Comparison of ENCODE assay signal across 8 cellular contexts in the genomic region with DNA sequence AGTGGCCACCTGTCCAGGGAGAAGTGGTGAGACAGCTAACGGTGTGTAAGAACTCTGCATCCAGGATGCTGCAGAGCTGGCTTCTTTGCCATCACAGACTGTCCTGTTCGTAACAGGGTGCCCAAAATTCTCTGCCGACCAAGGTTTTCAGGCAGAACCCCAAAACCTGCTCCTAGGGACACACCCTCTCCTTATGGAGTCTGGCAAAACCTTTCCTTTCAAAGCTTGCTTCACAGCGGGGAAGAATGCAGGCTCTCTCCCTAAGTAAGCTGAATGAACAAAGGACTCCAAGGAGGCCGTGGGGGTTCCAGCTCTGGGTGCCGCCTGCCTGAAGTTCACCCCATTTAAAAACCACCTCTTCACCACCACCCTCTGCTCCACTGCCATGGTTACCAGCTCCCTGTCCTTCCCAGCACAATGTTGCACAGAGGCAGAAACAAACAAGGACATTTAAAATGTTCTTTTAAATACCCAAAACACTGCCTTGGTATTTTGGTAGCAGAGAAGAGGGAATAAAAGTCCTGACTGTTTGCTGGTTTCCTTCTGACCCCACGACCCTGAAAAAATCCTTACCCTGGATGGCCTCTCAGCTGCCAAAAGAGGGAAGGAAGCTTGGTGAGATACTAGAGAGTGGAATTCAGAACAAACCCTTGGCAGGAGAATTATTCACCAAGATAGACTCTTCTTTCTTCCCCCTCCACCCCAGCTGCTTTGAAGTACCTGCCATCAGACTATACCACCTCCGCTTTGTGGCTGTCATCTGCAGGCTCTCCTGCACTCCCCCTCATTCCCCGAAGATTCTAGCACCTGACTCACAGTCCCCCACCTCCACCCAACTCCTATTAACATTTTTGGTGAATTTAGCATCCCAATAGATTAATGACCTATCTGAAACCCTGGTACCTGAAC. TPM values are rescaled to one million over a fixed set of nuclear protein-coding genes. Genes with fewer than 3 reads are reported as not detected.
DNase-seq lines count a peak whose midpoint lies in the region; FAIRE-seq and TF ChIP-seq lines count a peak whose summit lies in the region.

No MANE protein-coding gene starts in this region.

- POLR2A ChIA-PET in CD4-positive, alpha-beta memory T cell (lab: Charles Lee; ENCODE audit: partially characterized antibody), result interaction anchor here (0.9 to 4.8 kb wide), 17 partner anchors 7 to 1944 kb away, joined by 3 to 100 read pairs (median 6); a partner anchor contains a TSS

- WGBS in hepatocyte (ENCODE audit: low lambda C conversion rate, missing lambda C conversion rate), result 48% methylated on average over 9 of the region's 9 CpGs

- no peaks in the 10 kb centered on the region for H3K27me3 Mint-ChIP-seq in CD4-positive, alpha-beta memory T cell
- no peaks in the 10 kb centered on the region for H3K27me3 Mint-ChIP-seq in activated naive CD4-positive, alpha-beta T cell treated with anti-CD3 and anti-CD28 coated beads, Interleukin-2, amount 50 U/mL, for 24 hours

- H4K20me1 ChIP-seq in MM.1S (ENCODE audit: insufficient read depth, low read length) (no peaks in the 10 kb centered on the region), hepatocyte (ENCODE audit: insufficient read depth, poor library complexity, severe bottlenecking) (no peaks in the 10 kb centered on the region)

- FAIRE-seq in RCC 7860 (lab: Jason Lieb, UNC), result no peak
- FAIRE-seq in D721Med (lab: Jason Lieb, UNC), result no peak

- no peaks in the 10 kb centered on the region for H3K9me3 ChIP-seq in CD4-positive, alpha-beta memory T cell (ENCODE audit: control insufficient read depth in 1 of 2, low read length in 2 of 2)
- H3K9me3 ChIP-seq in MM.1S (replicated peaks; ENCODE audit: insufficient read depth, low read length) (no peaks in the 10 kb centered on the region), hepatocyte (ENCODE audit: low read depth) (no peaks in the 10 kb centered on the region), skeletal muscle satellite cell (replicated peaks; ENCODE audit: low read length) (no peaks in the 10 kb centered on the region)

- H3K36me3 ChIP-seq in CD4-positive, alpha-beta memory T cell (ENCODE audit: insufficient read depth, low read length), result no peaks in the 10 kb centered on the region
- H3K36me3 ChIP-seq in MM.1S (replicated peaks; ENCODE audit: insufficient read depth, low read length) (no peaks in the 10 kb centered on the region), hepatocyte (replicated peaks; ENCODE audit: insufficient read depth, low read depth) (no peaks in the 10 kb centered on the region), skeletal muscle satellite cell (ENCODE audit: insufficient read depth, low read length) (no peaks in the 10 kb centered on the region)

- peaks cover 37% of the 10 kb centered on the region for H3K4me1 ChIP-seq in CD4-positive, alpha-beta memory T cell (ENCODE audit: insufficient read depth, low read length)
- H3K4me1 ChIP-seq in MM.1S (ENCODE audit: low read length), result peaks cover 6% of the 10 kb centered on the region
- H3K4me1 ChIP-seq in hepatocyte (ENCODE audit: insufficient read depth), result peaks cover 18% of the 10 kb centered on the region
- H3K4me1 ChIP-seq in skeletal muscle satellite cell (ENCODE audit: control insufficient read depth, insufficient read depth, low read length), result peaks cover 44% of the 10 kb centered on the region

- TF ChIP-seq CTCF in MM.1S (IDR thresholded peaks at IDR 0.05; ENCODE audit: low read length) (no peak), hepatocyte (IDR thresholded peaks at IDR 0.05; ENCODE audit: poor library complexity) (no peak), D721Med (IDR thresholded peaks at IDR 0.05; ENCODE audit: insufficient read depth, missing control alignments) (no peak)

- peaks cover 0 to 6% of the 10 kb centered on the region in 2 donors for H3K36me3 Mint-ChIP-seq in CD4-positive, alpha-beta memory T cell
- H3K36me3 Mint-ChIP-seq in activated naive CD4-positive, alpha-beta T cell treated with anti-CD3 and anti-CD28 coated beads, Interleukin-2, amount 50 U/mL, for 24 hours, result no peaks in the 10 kb centered on the region

- H3K4me3 Mint-ChIP-seq in CD4-positive, alpha-beta memory T cell, result peak overlapping the region; percentile 81 to 98 (median 95)
- H3K4me3 Mint-ChIP-seq in activated naive CD4-positive, alpha-beta T cell treated with anti-CD3 and anti-CD28 coated beads, Interleukin-2, amount 50 U/mL, for 24 hours, result peak overlapping the region; percentile 97

- peak overlapping the region; percentile 72 to 100 (median 99) for H3K27ac Mint-ChIP-seq in CD4-positive, alpha-beta memory T cell
- peak overlapping the region; percentile 96 for H3K27ac Mint-ChIP-seq in activated naive CD4-positive, alpha-beta T cell treated with anti-CD3 and anti-CD28 coated beads, Interleukin-2, amount 50 U/mL, for 24 hours

- peak overlapping the region in 1 of 2 donors; percentile 74 for H3K4me3 ChIP-seq in CD4-positive, alpha-beta memory T cell (ENCODE audit: low read length in 2 of 2)
- H3K4me3 ChIP-seq in MM.1S (ENCODE audit: low read length) (peak overlapping the region; percentile 83), hepatocyte (no peak overlapping the region), skeletal muscle satellite cell (ENCODE audit: low read length) (peak overlapping the region; percentile 67)

- H3K9me2 ChIP-seq in MM.1S (replicated peaks; ENCODE audit: insufficient read depth, low read length) (no peaks in the 10 kb centered on the region), hepatocyte (replicated peaks; ENCODE audit: insufficient read depth) (no peaks in the 10 kb centered on the region)

- H3K79me2 ChIP-seq in MM.1S (ENCODE audit: low read length), result no peaks in the 10 kb centered on the region
- no peaks in the 10 kb centered on the region for H3K79me2 ChIP-seq in hepatocyte

- CTCF ChIA-PET in CD4-positive, alpha-beta memory T cell (lab: Charles Lee; ENCODE audit: partially characterized antibody), result interaction anchor here (0.7 to 2.9 kb wide), 16 partner anchors 9 to 181 kb away, joined by 3 to 14 read pairs (median 4); no protein-coding TSS in a partner anchor

- peak overlapping the region; percentile 57 for H2AFZ ChIP-seq in MM.1S (ENCODE audit: low read length)
- no peak overlapping the region for H2AFZ ChIP-seq in hepatocyte

- H3K9me3 Mint-ChIP-seq in CD4-positive, alpha-beta memory T cell, result no peaks in the 10 kb centered on the region
- H3K9me3 Mint-ChIP-seq in activated naive CD4-positive, alpha-beta T cell treated with anti-CD3 and anti-CD28 coated beads, Interleukin-2, amount 50 U/mL, for 24 hours, result no peaks in the 10 kb centered on the region

- peaks cover 31 to 58% (median 39%) of the 10 kb centered on the region in 4 donors for H3K4me1 Mint-ChIP-seq in CD4-positive, alpha-beta memory T cell
- H3K4me1 Mint-ChIP-seq in activated naive CD4-positive, alpha-beta T cell treated with anti-CD3 and anti-CD28 coated beads, Interleukin-2, amount 50 U/mL, for 24 hours, result peaks cover 53% of the 10 kb centered on the region

- H3K9ac ChIP-seq in MM.1S (ENCODE audit: low read length) (peak overlapping the region; percentile 96), skeletal muscle satellite cell (ENCODE audit: low read depth, low read length) (peak overlapping the region; percentile 98)

- DNase-seq in CD4-positive, alpha-beta memory T cell, result peak; percentile 37 to 80 (median 41)
- no peak for DNase-seq in MM.1S
- peak; percentile 13 for DNase-seq in hepatocyte (ENCODE audit: low spot score)
- no peak for DNase-seq in RCC 7860 (ENCODE audit: low spot score)
- no peak for DNase-seq in NCI-H446 (lab: John Stamatoyannopoulos, UW)
- no peak for DNase-seq in D721Med (ENCODE audit: insufficient read length, low spot score)

- H3K27me3 ChIP-seq in CD4-positive, alpha-beta memory T cell (ENCODE audit: insufficient read depth, low read length), result no peaks in the 10 kb centered on the region
- H3K27me3 ChIP-seq in MM.1S (replicated peaks; ENCODE audit: insufficient read depth, low read length) (no peaks in the 10 kb centered on the region), hepatocyte (no peaks in the 10 kb centered on the region), skeletal muscle satellite cell (ENCODE audit: control insufficient read depth, insufficient read depth, low read length) (no peaks in the 10 kb centered on the region)

- H3K4me2 ChIP-seq in MM.1S (ENCODE audit: low read depth, low read length), result peak overlapping the region; percentile 99; the same call in 1 of the 2 replicates
- peak overlapping the region; percentile 84 for H3K4me2 ChIP-seq in hepatocyte
- H3K4me2 ChIP-seq in skeletal muscle satellite cell (ENCODE audit: low read length), result peak overlapping the region; percentile 93

- H3K27ac ChIP-seq in CD4-positive, alpha-beta memory T cell (ENCODE audit: low read depth, low read length), result peak overlapping the region; percentile 91
- H3K27ac ChIP-seq in MM.1S (ENCODE audit: low read length) (peak overlapping the region; percentile 99; the same call in 1 of the 2 replicates), hepatocyte (peak overlapping the region; percentile 99)

- intact Hi-C loops in CD4-positive, alpha-beta memory T cell (cut with micrococcal nuclease), result loop anchor here (1.0 to 5.0 kb wide), 2 partner anchors 46 to 181 kb away; no protein-coding TSS in a partner anchor

- peaks cover 35% of the 10 kb centered on the region for H3F3A ChIP-seq in MM.1S (ENCODE audit: insufficient read depth, low read length)

RNA-seq across cellular contexts. Expression of a gene that starts 7.1 kb away (rescaled TPM):
- 10 to 100 TPM; 18.6 to 20.6 TPM for total RNA-seq in CD4-positive, alpha-beta memory T cell
- 1 to 10 TPM; 1.3 to 4.1 TPM for polyA plus RNA-seq in CD4-positive, alpha-beta memory T cell
- 29.4 and 31.9 TPM in 2 replicates for total RNA-seq in hepatocyte
- polyA plus RNA-seq in hepatocyte, result 5.2 and 5.3 TPM in 2 replicates
- total RNA-seq in skeletal muscle satellite cell (2012; rRNA removed), result 33.7 and 34.1 TPM in 2 replicates

Comparison
In these comparisons a context has a peak if more than half of its experiments do, and no peak if none do; other contexts are left out.
1. DNase-seq: peak in CD4-positive, alpha-beta memory T cell (5 of 5) and hepatocyte (single experiment); none in MM.1S (single experiment), RCC 7860 (single experiment), NCI-H446 (0 of 2) and D721Med (single experiment).
2. Peak in every context shown above with its lines, with median percentiles within 50 percentile points of each other: H3K27ac ChIP-seq and H3K4me2 ChIP-seq.